ENCODE assay signal across 20 cellular contexts in the genomic region with DNA sequence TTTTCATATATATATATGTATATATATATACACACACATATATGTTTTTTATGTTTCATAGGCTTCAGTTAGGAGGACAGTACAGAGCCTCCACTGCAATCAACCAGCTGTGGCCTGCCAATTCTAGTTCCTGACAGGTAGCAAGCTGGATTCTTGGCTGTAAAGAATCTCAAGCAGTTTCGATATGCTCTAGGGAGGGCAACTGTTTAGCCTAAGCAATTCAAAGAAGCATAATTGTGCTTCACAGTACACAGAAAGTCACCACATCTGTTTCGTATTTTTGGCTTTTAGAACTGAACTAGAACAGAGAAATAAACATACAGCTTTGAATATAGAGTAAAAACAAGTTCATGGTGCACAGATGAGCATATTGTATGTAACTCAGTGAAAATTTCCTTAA.
"Had no signal": no experiment of that assay in that cellular context is flagged by ENCODE, and none has a peak within 500 bp of the region (broad histone marks: within the 10 kb centered on the region; RNA-seq: fewer than 3 reads in every experiment).

No MANE protein-coding gene starts in this region.

- H3K4me1 ChIP-seq: suprapubic skin, thyroid gland had no signal

- H3K27ac ChIP-seq: coronary artery, dorsolateral prefrontal cortex, hepatocyte, suprapubic skin, thyroid gland had no signal

- H3K27me3 ChIP-seq: dorsolateral prefrontal cortex, hepatocyte, suprapubic skin, thyroid gland had no signal

- H3K36me3 ChIP-seq: suprapubic skin, thyroid gland had no signal

- H3K79me2 ChIP-seq: hepatocyte had no signal

- DNase-seq: dorsolateral prefrontal cortex; effector CD8-positive, alpha-beta T cell; foreskin melanocyte; head of caudate nucleus; left colon; left ventricle myocardium superior; mesendoderm; naive B cell; posterior cingulate gyrus; right cardiac atrium; stimulated activated CD4-positive, alpha-beta T cell treated with anti-CD3 and anti-CD28 coated beads, Interleukin-4, amount 100 ng/mL, for 1 hour; stimulated activated CD8-positive, alpha-beta memory T cell treated with anti-CD3 and anti-CD28 coated beads, Interleukin-4, amount 100 ng/mL, for 48 hours; stimulated activated naive CD8-positive, alpha-beta T cell treated with anti-CD3 and anti-CD28 coated beads, Interleukin-15, Interleukin-2, amounts not matched to agents 100 U/mL and 50 U/mL, for 24 hours; thyroid gland had no signal

- H2AFZ ChIP-seq: hepatocyte had no signal

- H3K4me2 ChIP-seq: hepatocyte had no signal

- FAIRE-seq: urothelium cell line had no signal

- H3K9me3 ChIP-seq: suprapubic skin, thyroid gland had no signal

- H3K4me3 ChIP-seq: coronary artery, dorsolateral prefrontal cortex, hepatocyte, lung, suprapubic skin, thyroid gland had no signal

- ATAC-seq: left colon; left ventricle myocardium superior; right cardiac atrium; stimulated activated effector memory CD8-positive, alpha-beta T cell treated with anti-CD3 and anti-CD28 coated beads, Interleukin-12 subunit alpha, Interleukin-12 subunit beta, amount 100 ng/mL, for 72 hours; stimulated activated naive CD8-positive, alpha-beta T cell treated with anti-CD3 and anti-CD28 coated beads, Interleukin-15, Interleukin-2, amounts not matched to agents 100 U/mL and 50 U/mL, for 24 hours had no signal
